8 cellular contexts compared by ENCODE assay signal in the genomic region with DNA sequence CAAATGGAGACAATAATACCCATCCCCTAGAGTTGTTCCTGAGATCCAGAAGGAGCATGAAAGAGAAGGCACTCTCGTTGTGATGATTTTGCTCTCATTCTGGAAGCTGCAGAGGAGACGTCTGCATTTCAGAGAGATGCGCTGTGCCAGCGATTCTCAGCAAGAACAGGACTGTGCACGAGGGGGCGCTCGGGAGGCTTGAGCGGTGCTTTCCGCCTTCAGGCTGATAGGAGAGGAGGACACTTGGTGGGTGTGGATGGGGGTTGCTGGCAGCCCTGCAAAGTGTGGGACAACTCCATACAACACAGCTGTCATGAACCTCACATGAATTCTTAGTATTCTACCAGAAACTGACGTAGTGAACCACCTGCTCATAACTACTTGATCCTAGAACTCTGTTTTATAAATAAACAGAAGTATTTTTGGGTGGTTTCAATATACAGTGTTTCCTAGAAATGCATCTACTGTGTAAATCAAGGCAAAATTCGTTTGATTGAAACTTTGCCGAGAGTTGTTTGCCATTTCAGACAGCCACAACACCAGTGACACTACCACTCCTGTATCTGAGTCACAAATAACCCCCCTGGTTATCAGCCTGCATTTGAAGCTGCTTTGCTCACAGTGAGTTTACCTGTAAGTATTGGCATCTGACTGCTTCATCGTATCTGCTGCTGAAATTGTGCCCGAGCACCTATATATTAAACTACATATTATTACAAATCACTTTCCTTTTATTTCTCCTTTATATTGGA. TPM values are rescaled to one million over a fixed set of nuclear protein-coding genes. Genes with fewer than 3 reads are reported as not detected.
DNase-seq lines count a peak whose midpoint lies in the region; ATAC-seq and TF ChIP-seq lines count a peak whose summit lies in the region.

No MANE protein-coding gene starts in this region.

- no peak overlapping the region for H3K9ac ChIP-seq in OCI-LY1 (ENCODE audit: low read length)

- H3K27ac ChIP-seq in OCI-LY1 (ENCODE audit: low read depth, low read length, poor library complexity, severe bottlenecking) (no peak overlapping the region), esophagus muscularis mucosa (replicated peaks in 1 of 4) (no peak overlapping the region)

- no peak overlapping the region for H3K4me3 Mint-ChIP-seq in naive thymus-derived CD8-positive, alpha-beta T cell
- no peak overlapping the region for H3K4me3 Mint-ChIP-seq in stimulated activated effector memory CD8-positive, alpha-beta T cell treated with anti-CD3 and anti-CD28 coated beads, Interleukin-12 subunit alpha, Interleukin-12 subunit beta, amount 100 ng/mL, for 72 hours

- TF ChIP-seq EP300 in esophagus muscularis mucosa (IDR thresholded peaks at IDR 0.05): no peak

- POLR2A ChIA-PET in BJ (lab: Charles Lee): no interaction called here
- POLR2A ChIA-PET in naive thymus-derived CD8-positive, alpha-beta T cell (lab: Charles Lee): no interaction called here

- H3K9me2 ChIP-seq in OCI-LY1 (ENCODE audit: low read depth, low read length): no peaks in the 10 kb centered on the region

- peak; percentile 84 for ATAC-seq in GM19372 (IDR thresholded peaks at IDR 0.05; ENCODE audit: low read depth, unreplicated experiment)
- ATAC-seq in naive thymus-derived CD8-positive, alpha-beta T cell: peak; percentile 89 to 98
- peak; percentile 91 for ATAC-seq in stimulated activated effector memory CD8-positive, alpha-beta T cell treated with anti-CD3 and anti-CD28 coated beads, Interleukin-12 subunit alpha, Interleukin-12 subunit beta, amount 100 ng/mL, for 72 hours

- WGBS in esophagus muscularis mucosa: 15% methylated on average over 14 of the region's 14 CpGs

- no peaks in the 10 kb centered on the region for H3K79me2 ChIP-seq in OCI-LY1 (ENCODE audit: insufficient read depth, low read length)

- peak overlapping the region in 1 of 10 donors; percentile 31 for H3K27ac Mint-ChIP-seq in naive thymus-derived CD8-positive, alpha-beta T cell
- H3K27ac Mint-ChIP-seq in stimulated activated effector memory CD8-positive, alpha-beta T cell treated with anti-CD3 and anti-CD28 coated beads, Interleukin-12 subunit alpha, Interleukin-12 subunit beta, amount 100 ng/mL, for 72 hours: no peak overlapping the region

- H3K9me3 ChIP-seq in OCI-LY1 (ENCODE audit: low read length) (no peaks in the 10 kb centered on the region), esophagus muscularis mucosa (no peaks in the 10 kb centered on the region)

- no peaks in the 10 kb centered on the region for H4K20me1 ChIP-seq in OCI-LY1 (ENCODE audit: insufficient read depth, low read length)

- H3K36me3 ChIP-seq in BJ (ENCODE audit: control insufficient read depth, insufficient read depth, low read length) (no peaks in the 10 kb centered on the region), OCI-LY1 (ENCODE audit: insufficient read depth, low read length) (no peaks in the 10 kb centered on the region), esophagus muscularis mucosa (no peaks in the 10 kb centered on the region)

- H3K4me3 ChIP-seq in BJ (ENCODE audit: low read depth, low read length): no peak overlapping the region
- no peak overlapping the region for H3K4me3 ChIP-seq in OCI-LY1 (ENCODE audit: low read depth, low read length, poor library complexity, severe bottlenecking)
- no peak overlapping the region for H3K4me3 ChIP-seq in esophagus muscularis mucosa

- H3K27me3 ChIP-seq in BJ (ENCODE audit: control insufficient read depth, insufficient read depth, low read length) (no peaks in the 10 kb centered on the region), OCI-LY1 (ENCODE audit: insufficient read depth, low read length) (no peaks in the 10 kb centered on the region; the same call in 1 of the 2 replicates), esophagus muscularis mucosa (no peaks in the 10 kb centered on the region)

- H2AFZ ChIP-seq in OCI-LY1 (ENCODE audit: low read length): no peak overlapping the region

- peaks cover 0 to 10% (median 7%) of the 10 kb centered on the region in 4 donors for H3K4me1 Mint-ChIP-seq in naive thymus-derived CD8-positive, alpha-beta T cell
- H3K4me1 Mint-ChIP-seq in stimulated activated effector memory CD8-positive, alpha-beta T cell treated with anti-CD3 and anti-CD28 coated beads, Interleukin-12 subunit alpha, Interleukin-12 subunit beta, amount 100 ng/mL, for 72 hours: peaks cover 7% of the 10 kb centered on the region

- peaks cover 15 to 42% (median 25%) of the 10 kb centered on the region in 5 donors for H3K27me3 Mint-ChIP-seq in naive thymus-derived CD8-positive, alpha-beta T cell

- intact Hi-C loops in esophagus muscularis mucosa (cut with DNase I): loop anchor here (2.0 kb wide), 1 partner anchor 95 kb away; no protein-coding TSS in a partner anchor

- no peak overlapping the region for H3K4me2 ChIP-seq in OCI-LY1 (ENCODE audit: low read length)

- TF ChIP-seq CTCF in BJ (IDR thresholded peaks at IDR 0.05; ENCODE audit: insufficient read depth, low read depth, low read length): peak; percentile 85
- peak; percentile 97 for TF ChIP-seq CTCF in OCI-LY1 (IDR thresholded peaks at IDR 0.05; ENCODE audit: low read length)
- TF ChIP-seq CTCF in esophagus muscularis mucosa (IDR thresholded peaks at IDR 0.05): peak; percentile 75 to 84 (median 83)

- CTCF ChIA-PET in BJ (lab: Yijun Ruan, JAX): interaction anchor here (0.6 to 7.6 kb wide), 14 partner anchors 8 to 1401 kb away, joined by 3 to 67 read pairs (median 5); no protein-coding TSS in a partner anchor

- no peaks in the 10 kb centered on the region for H3F3A ChIP-seq in OCI-LY1 (ENCODE audit: insufficient read depth, low read length)

- H3K36me3 Mint-ChIP-seq in naive thymus-derived CD8-positive, alpha-beta T cell: no peaks in the 10 kb centered on the region
- no peaks in the 10 kb centered on the region for H3K36me3 Mint-ChIP-seq in stimulated activated effector memory CD8-positive, alpha-beta T cell treated with anti-CD3 and anti-CD28 coated beads, Interleukin-12 subunit alpha, Interleukin-12 subunit beta, amount 100 ng/mL, for 72 hours

- H3K9me3 Mint-ChIP-seq in naive thymus-derived CD8-positive, alpha-beta T cell: no peaks in the 10 kb centered on the region
- H3K9me3 Mint-ChIP-seq in stimulated activated effector memory CD8-positive, alpha-beta T cell treated with anti-CD3 and anti-CD28 coated beads, Interleukin-12 subunit alpha, Interleukin-12 subunit beta, amount 100 ng/mL, for 72 hours: no peaks in the 10 kb centered on the region

- H3K4me1 ChIP-seq in OCI-LY1 (ENCODE audit: insufficient read depth, low read length, severe bottlenecking) (no peaks in the 10 kb centered on the region), esophagus muscularis mucosa (peaks cover 0 to 13% (median 10%) of the 10 kb centered on the region in 4 donors)

- DNase-seq in BJ (ENCODE audit: low read depth) (no peak), HT1080 (ENCODE audit: low read depth) (peak; percentile 59), activated T-cell treated with anti-CD3 and anti-CD28 coated beads for 24 hours (ENCODE audit: low read depth) (peak; percentile 64), esophagus muscularis mucosa (ENCODE audit: extremely low spot score) (no peak)
- peak; percentile 62 to 82 (median 68) for DNase-seq in naive thymus-derived CD8-positive, alpha-beta T cell
- peak; percentile 73 to 91 for DNase-seq in stimulated activated effector memory CD8-positive, alpha-beta T cell treated with anti-CD3 and anti-CD28 coated beads, Interleukin-12 subunit alpha, Interleukin-12 subunit beta, amount 100 ng/mL, for 72 hours (ENCODE audit: low spot score in 2 of 2)

- no peak for TF ChIP-seq POLR2A in esophagus muscularis mucosa (IDR thresholded peaks at IDR 0.05; ENCODE audit: low read depth)

RNA-seq across cellular contexts. Expression of gene SPSB4, which starts 39.5 kb away (rescaled TPM):
- not detected in 2 replicates for polyA plus RNA-seq in BJ (2011; rRNA removed)
- polyA minus RNA-seq in BJ (2011; rRNA and poly(A)+ RNA removed): not detected in 2 replicates
- total RNA-seq in HT1080 (2014; rRNA removed; shearing (Covaris generic)): not detected in 2 replicates
- not detected in 2 replicates for polyA plus RNA-seq in HT1080 (2015; cell fraction: cytosol; rRNA removed)
- polyA plus RNA-seq in HT1080 (2015; cell fraction: nucleus; rRNA removed): not detected in 2 replicates
- total RNA-seq in esophagus muscularis mucosa: 1 to 10 TPM in 3 of 4 donors, under 1 TPM in 1; 0.50 to 5.4 (median 1.8) TPM
- not detected for total RNA-seq in naive thymus-derived CD8-positive, alpha-beta T cell
- polyA plus RNA-seq in naive thymus-derived CD8-positive, alpha-beta T cell: not detected

Comparison
In these comparisons a context has a peak if more than half of its experiments do, and no peak if none do; other contexts are left out.
1. DNase-seq: peak in HT1080 (single experiment), activated T-cell treated with anti-CD3 and anti-CD28 coated beads for 24 hours (single experiment), naive thymus-derived CD8-positive, alpha-beta T cell (10 of 10) and stimulated activated effector memory CD8-positive, alpha-beta T cell treated with anti-CD3 and anti-CD28 coated beads, Interleukin-12 subunit alpha, Interleukin-12 subunit beta, amount 100 ng/mL, for 72 hours (2 of 2); none in BJ (single experiment) and esophagus muscularis mucosa (single experiment).
2. Peak in every context shown above with its lines, with median percentiles within 50 percentile points of each other: CTCF ChIP-seq and ATAC-seq.